ENCODE assay signal across 23 cellular contexts in the genomic region with DNA sequence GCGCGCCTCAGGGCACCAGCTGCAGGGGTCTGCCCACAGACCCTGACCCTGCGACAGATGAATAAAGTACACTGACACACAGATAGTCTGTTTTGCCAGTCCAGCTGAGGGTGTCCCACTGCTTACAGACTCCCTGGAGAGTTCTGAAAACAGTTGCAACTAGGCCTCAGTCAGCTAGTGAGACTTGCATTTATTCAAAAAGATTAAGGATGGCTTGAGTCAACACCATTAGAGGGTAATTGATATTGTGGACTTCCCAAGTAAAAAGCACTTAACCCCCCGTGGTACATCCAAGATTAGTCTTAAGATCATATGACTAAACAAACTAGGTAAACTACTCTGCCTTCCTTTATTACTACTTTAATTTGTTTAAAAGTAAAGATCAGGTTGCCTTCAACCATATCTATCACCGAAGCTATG. TPM values are rescaled to one million over a fixed set of nuclear protein-coding genes. Genes with fewer than 3 reads are reported as not detected.
DNase-seq lines count a peak whose midpoint lies in the region; ATAC-seq, FAIRE-seq and TF ChIP-seq lines count a peak whose summit lies in the region.
"Had no signal": no experiment of that assay in that cellular context is flagged by ENCODE, and none has a peak within 500 bp of the region (broad histone marks: within the 10 kb centered on the region; RNA-seq: fewer than 3 reads in every experiment).

No MANE protein-coding gene starts in this region.

- H3K27ac Mint-ChIP-seq in activated T-helper 17 cell treated with anti-CD3 and anti-CD28 coated beads, Interleukin-2, amount 50 U/mL, for 72 hours = no peak overlapping the region

- H3K27me3 Mint-ChIP-seq in activated T-helper 17 cell treated with anti-CD3 and anti-CD28 coated beads, Interleukin-2, amount 50 U/mL, for 72 hours = no peaks in the 10 kb centered on the region
- H3K27me3 Mint-ChIP-seq: IgD-negative memory B cell had no signal

- H3K27me3 ChIP-seq in hepatocyte = no peaks in the 10 kb centered on the region
- H3K27me3 ChIP-seq: MG63, Peyer's patch, spleen had no signal

- no peak overlapping the region for H3K4me2 ChIP-seq in hepatocyte

- H3K79me2 ChIP-seq in hepatocyte = no peaks in the 10 kb centered on the region

- ATAC-seq in activated T-helper 17 cell treated with anti-CD3 and anti-CD28 coated beads, Interleukin-2, amount 50 U/mL, for 72 hours (replicated peaks) = no peak
- ATAC-seq: SK-N-SH treated with all-trans-retinoic acid at 6 μM for 48 hours had no signal

- FAIRE-seq in GM12891 (lab: Jason Lieb, UNC) (no peak), RCC 7860 (lab: Jason Lieb, UNC) (no peak)
- FAIRE-seq: bronchial epithelial cell, GM19239 had no signal

- H2AFZ ChIP-seq in hepatocyte = no peak overlapping the region

- H3K4me3 ChIP-seq in hepatocyte = no peak overlapping the region
- H3K4me3 ChIP-seq: MG63, Peyer's patch, spleen had no signal

- H3K4me1 ChIP-seq in hepatocyte (ENCODE audit: insufficient read depth) = no peaks in the 10 kb centered on the region
- H3K4me1 ChIP-seq: Peyer's patch, spleen had no signal

- no peak overlapping the region for H3K4me3 Mint-ChIP-seq in activated T-helper 17 cell treated with anti-CD3 and anti-CD28 coated beads, Interleukin-2, amount 50 U/mL, for 72 hours
- H3K4me3 Mint-ChIP-seq: IgD-negative memory B cell had no signal

- no peak for TF ChIP-seq POLR2A in GM12891 (IDR thresholded peaks at IDR 0.05; ENCODE audit: low read depth, low read length)

- 51% methylated on average over 5 of the region's 5 CpGs for WGBS in hepatocyte (ENCODE audit: low lambda C conversion rate, missing lambda C conversion rate)

- no peaks in the 10 kb centered on the region for H4K20me1 ChIP-seq in hepatocyte (ENCODE audit: insufficient read depth, poor library complexity, severe bottlenecking)

- no peaks in the 10 kb centered on the region for H3K9me2 ChIP-seq in hepatocyte (replicated peaks; ENCODE audit: insufficient read depth)

- H3K36me3 Mint-ChIP-seq in activated T-helper 17 cell treated with anti-CD3 and anti-CD28 coated beads, Interleukin-2, amount 50 U/mL, for 72 hours (ENCODE audit: low read depth) = peaks cover 59% of the 10 kb centered on the region

- DNase-seq in COR-L47 (lab: John Stamatoyannopoulos, UW) = peak; percentile 54
- DNase-seq in GM12891 (ENCODE audit: insufficient read length, low spot score) = no peak
- DNase-seq in NCI-H2107 treated with DMSO at 0.1 percent for 48 hours (lab: John Stamatoyannopoulos, UW; ENCODE audit: unreplicated experiment) = peak; percentile 94
- no peak for DNase-seq in hepatocyte (ENCODE audit: low spot score)
- DNase-seq in activated CD4-positive, alpha-beta T cell treated with anti-CD3 and anti-CD28 coated beads, Interleukin-2, amount 50 U/mL, for 4 hours = no peak
- DNase-seq in RCC 7860 (ENCODE audit: low spot score) = no peak
- no peak for DNase-seq in midbrain (lab: John Stamatoyannopoulos, UW)
- DNase-seq: activated CD4-positive, alpha-beta T cell treated with anti-CD3 and anti-CD28 coated beads for 1 hour; dermis blood vessel endothelial cell; foreskin fibroblast; HCEC 1CT; kidney glomerular epithelial cell; MG63; NCI-H2029 treated with DMSO at 0.1 percent for 48 hours; Peyer's patch; spleen; stimulated activated CD4-positive, alpha-beta T cell treated with anti-CD3 and anti-CD28 coated beads, Interleukin-4, amount 100 ng/mL, for 4 hours; T1000 had no signal

- no peaks in the 10 kb centered on the region for H3K9me3 ChIP-seq in hepatocyte (ENCODE audit: low read depth)
- H3K9me3 ChIP-seq: MG63, Peyer's patch, spleen had no signal

- H3K9me3 Mint-ChIP-seq in activated T-helper 17 cell treated with anti-CD3 and anti-CD28 coated beads, Interleukin-2, amount 50 U/mL, for 72 hours = no peaks in the 10 kb centered on the region
- H3K9me3 Mint-ChIP-seq: IgD-negative memory B cell had no signal

- no peaks in the 10 kb centered on the region for H3K36me3 ChIP-seq in hepatocyte (replicated peaks; ENCODE audit: insufficient read depth, low read depth)

- no peak for TF ChIP-seq CTCF in hepatocyte (IDR thresholded peaks at IDR 0.05; ENCODE audit: poor library complexity)

- no peaks in the 10 kb centered on the region for H3K4me1 Mint-ChIP-seq in activated T-helper 17 cell treated with anti-CD3 and anti-CD28 coated beads, Interleukin-2, amount 50 U/mL, for 72 hours
- H3K4me1 Mint-ChIP-seq: IgD-negative memory B cell had no signal

- H3K27ac ChIP-seq in hepatocyte = peak overlapping the region; percentile 16
- H3K27ac ChIP-seq: Peyer's patch, spleen had no signal

TF ChIP-seq in GM12891, 5 proteins besides CTCF, POLR2A, EP300 and RAD21:
- TF ChIP-seq POU2F2 (IDR thresholded peaks at IDR 0.05; ENCODE audit: low read depth, low read length) = no peak
- no peak for TF ChIP-seq PAX5 (IDR thresholded peaks at IDR 0.05; ENCODE audit: insufficient read depth, low read length, severe bottlenecking)
- TF ChIP-seq SPI1 (IDR thresholded peaks at IDR 0.05; ENCODE audit: low read depth, low read length) = no peak
- no peak for TF ChIP-seq TAF1 (IDR thresholded peaks at IDR 0.05; ENCODE audit: low read depth, low read length)
- peak; percentile 37 for TF ChIP-seq POLR2AphosphoS5 (IDR thresholded peaks at IDR 0.05; ENCODE audit: low read depth, low read length)
TF ChIP-seq in GM12891: peak in this region for 1.

RNA-seq across cellular contexts. Expression of a gene that starts 11.1 kb away (rescaled TPM):
- 15.4 TPM for polyA plus RNA-seq in GM12891 (2012; ENCODE audit: low read depth, missing spikeins)
- 71.6 and 88.2 TPM in 2 replicates for total RNA-seq in hepatocyte
- polyA plus RNA-seq in hepatocyte = 61.7 and 65.6 TPM in 2 replicates
- 10 to 100 TPM; 33.8 to 37.8 TPM for total RNA-seq in activated T-helper 17 cell treated with anti-CD3 and anti-CD28 coated beads, Interleukin-2, amount 50 U/mL, for 72 hours

Comparison
In these comparisons a context has a peak if more than half of its experiments do, and no peak if none do; other contexts are left out.
1. DNase-seq: peak in COR-L47 (single experiment) and NCI-H2107 treated with DMSO at 0.1 percent for 48 hours (single experiment); none in GM12891 (single experiment), hepatocyte (single experiment), activated CD4-positive, alpha-beta T cell treated with anti-CD3 and anti-CD28 coated beads, Interleukin-2, amount 50 U/mL, for 4 hours (0 of 2), RCC 7860 (single experiment) and midbrain (single experiment).